Comparison of ENCODE assay signal across 18 cellular contexts in the genomic region with DNA sequence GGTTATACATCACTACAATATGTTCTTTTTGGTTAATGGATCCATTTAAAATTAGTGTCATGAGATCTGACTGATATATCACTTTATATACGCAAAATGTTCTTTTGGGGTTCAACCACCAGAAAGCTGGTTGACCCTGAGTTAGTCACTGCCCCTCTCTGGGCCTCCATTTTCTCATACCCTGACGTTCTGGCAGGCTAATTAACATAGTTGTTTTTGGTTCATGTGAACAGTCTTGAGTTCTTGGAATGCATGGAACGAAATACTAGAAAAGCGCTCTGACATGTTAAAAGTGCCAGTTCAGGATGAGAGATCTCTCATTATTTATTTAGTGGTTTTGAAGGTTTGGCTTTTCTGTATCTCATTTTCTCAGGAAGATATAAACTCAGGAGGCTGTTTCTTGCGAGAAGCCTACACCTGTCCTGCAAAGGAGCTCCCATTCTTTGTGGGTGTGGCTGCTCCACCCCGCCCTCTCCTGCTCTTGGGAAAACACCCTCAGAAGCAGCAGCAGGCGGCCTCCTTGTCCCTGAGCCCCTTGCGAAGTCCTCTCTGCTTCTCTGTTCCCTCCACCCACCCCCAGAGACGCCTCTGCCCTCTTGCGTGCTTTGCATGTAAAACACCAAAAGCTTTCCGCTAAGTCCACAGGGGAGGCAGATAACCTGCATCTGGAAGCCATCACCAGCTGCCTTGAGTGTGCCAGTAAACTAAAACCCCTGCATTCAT.
DNase-seq lines count a peak whose midpoint lies in the region; ATAC-seq, FAIRE-seq and TF ChIP-seq lines count a peak whose summit lies in the region.
"Had no signal": no experiment of that assay in that cellular context is flagged by ENCODE, and none has a peak within 500 bp of the region (broad histone marks: within the 10 kb centered on the region; RNA-seq: fewer than 3 reads in every experiment).

No MANE protein-coding gene starts in this region.

- TF ChIP-seq CTCF in D721Med (IDR thresholded peaks at IDR 0.05; ENCODE audit: insufficient read depth, missing control alignments) = peak; percentile 17
- TF ChIP-seq CTCF in HEK293 (tag by site-specific recombination; IDR thresholded peaks at IDR 0.05) = peak; percentile 71
- no peak for TF ChIP-seq CTCF in osteocyte (IDR thresholded peaks at IDR 0.05)

- no peaks in the 10 kb centered on the region for H3K9me3 ChIP-seq in HEK293 (ENCODE audit: control insufficient read depth, insufficient read depth, low read depth, low read length)
- H3K9me3 ChIP-seq: suprapubic skin had no signal

- H3K4me1 Mint-ChIP-seq in osteocyte (ENCODE audit: unreplicated experiment) = peaks cover 22% of the 10 kb centered on the region
- H3K4me1 Mint-ChIP-seq: activated naive CD8-positive, alpha-beta T cell treated with anti-CD3 and anti-CD28 coated beads for 36 hours had no signal

- no peak for FAIRE-seq in D721Med (lab: Jason Lieb, UNC)
- FAIRE-seq: bronchial epithelial cell had no signal

- CTCF ChIA-PET in HEK293 (lab: Yijun Ruan, JAX) = interaction anchor here (0.7 to 2.2 kb wide), 2 partner anchors 11 to 175 kb away, joined by 5 to 7 read pairs; no protein-coding TSS in a partner anchor

- no peaks in the 10 kb centered on the region for H3K27me3 Mint-ChIP-seq in osteocyte (ENCODE audit: unreplicated experiment)

- H3K36me3 ChIP-seq in HEK293 (ENCODE audit: control insufficient read depth in 2 of 2, insufficient read depth in 1 of 2, low read length in 2 of 2) = no peaks in the 10 kb centered on the region
- H3K36me3 ChIP-seq: suprapubic skin had no signal

- no peaks in the 10 kb centered on the region for H3K36me3 Mint-ChIP-seq in osteocyte (ENCODE audit: unreplicated experiment)
- H3K36me3 Mint-ChIP-seq: activated naive CD8-positive, alpha-beta T cell treated with anti-CD3 and anti-CD28 coated beads for 36 hours had no signal

- no peaks in the 10 kb centered on the region for H3K9me3 Mint-ChIP-seq in osteocyte (ENCODE audit: unreplicated experiment)
- H3K9me3 Mint-ChIP-seq: activated CD4-positive, alpha-beta T cell treated with anti-CD3 and anti-CD28 coated beads, Interleukin-2, amount 10 ng/mL, durations not matched to agents 7 days and 5 days; activated naive CD8-positive, alpha-beta T cell treated with anti-CD3 and anti-CD28 coated beads for 36 hours; activated T-cell treated with anti-CD3 and anti-CD28 coated beads, Interleukin-2, amount 50 U/mL, for 4 hours had no signal

- POLR2A ChIA-PET in HEK293 (lab: Yijun Ruan, JAX) = no interaction called here

- H3K27ac Mint-ChIP-seq in osteocyte (ENCODE audit: unreplicated experiment) = no peak overlapping the region
- H3K27ac Mint-ChIP-seq: activated CD4-positive, alpha-beta T cell treated with anti-CD3 and anti-CD28 coated beads, Interleukin-2, amount 10 ng/mL, durations not matched to agents 7 days and 5 days; activated naive CD8-positive, alpha-beta T cell treated with anti-CD3 and anti-CD28 coated beads for 36 hours had no signal

- no peak overlapping the region for H3K4me3 Mint-ChIP-seq in osteocyte (ENCODE audit: unreplicated experiment)
- H3K4me3 Mint-ChIP-seq: activated CD4-positive, alpha-beta T cell treated with anti-CD3 and anti-CD28 coated beads, Interleukin-2, amount 10 ng/mL, durations not matched to agents 7 days and 5 days; activated naive CD8-positive, alpha-beta T cell treated with anti-CD3 and anti-CD28 coated beads for 36 hours; activated T-cell treated with anti-CD3 and anti-CD28 coated beads, Interleukin-2, amount 50 U/mL, for 4 hours had no signal

- no peak for ATAC-seq in HG03039 (IDR thresholded peaks at IDR 0.05; ENCODE audit: unreplicated experiment)
- ATAC-seq: activated T-cell treated with anti-CD3 and anti-CD28 coated beads, Interleukin-2, amount 50 U/mL, for 4 hours; left ventricle myocardium superior had no signal

- DNase-seq in D721Med (ENCODE audit: insufficient read length, low spot score) = no peak
- DNase-seq in astrocyte of the hippocampus (ENCODE audit: low read depth, low spot score) = peak; percentile 26
- peak; percentile 47 for DNase-seq in kidney glomerular epithelial cell (lab: John Stamatoyannopoulos, UW)
- no peak for DNase-seq in activated CD8-positive, alpha-beta memory T cell treated with anti-CD3 and anti-CD28 coated beads, Interleukin-2, amount 50 U/mL, for 4 hours
- DNase-seq in activated CD8-positive, alpha-beta memory T cell treated with anti-CD3 and anti-CD28 coated beads, Interleukin-2, amount 50 U/mL, for 48 hours = no peak
- no peak for DNase-seq in osteocyte (ENCODE audit: extremely low spot score, unreplicated experiment)
- DNase-seq: activated CD4-positive, alpha-beta T cell treated with anti-CD3 and anti-CD28 coated beads, Interleukin-2, amount 10 ng/mL, durations not matched to agents 7 days and 5 days; activated naive CD8-positive, alpha-beta T cell treated with anti-CD3 and anti-CD28 coated beads for 36 hours; activated T-cell treated with anti-CD3 and anti-CD28 coated beads, Interleukin-2, amount 50 U/mL, for 4 hours; hypothalamus; left ventricle myocardium superior; NCI-H146; stimulated activated CD4-positive, alpha-beta T cell treated with anti-CD3 and anti-CD28 coated beads, Interleukin-4, amount 100 ng/mL, for 4 hours had no signal

- H3K4me3 ChIP-seq in HEK293 (ENCODE audit: low read depth, low read length) = no peak overlapping the region
- H3K4me3 ChIP-seq: SK-N-MC, suprapubic skin had no signal

- peaks cover 21% of the 10 kb centered on the region for H3K4me1 ChIP-seq in HEK293 (ENCODE audit: control insufficient read depth, insufficient read depth, low read length)

- H3K27ac ChIP-seq in HEK293 (ENCODE audit: extremely low read depth, low read depth, low read length) = peak overlapping the region; percentile 28; the same call in 1 of the 2 replicates
- H3K27ac ChIP-seq: SK-N-MC, suprapubic skin had no signal

TF ChIP-seq in HEK293, 187 proteins besides CTCF, POLR2A, EP300 and RAD21 (continues in another document):
- TF ChIP-seq, protein P1, sequence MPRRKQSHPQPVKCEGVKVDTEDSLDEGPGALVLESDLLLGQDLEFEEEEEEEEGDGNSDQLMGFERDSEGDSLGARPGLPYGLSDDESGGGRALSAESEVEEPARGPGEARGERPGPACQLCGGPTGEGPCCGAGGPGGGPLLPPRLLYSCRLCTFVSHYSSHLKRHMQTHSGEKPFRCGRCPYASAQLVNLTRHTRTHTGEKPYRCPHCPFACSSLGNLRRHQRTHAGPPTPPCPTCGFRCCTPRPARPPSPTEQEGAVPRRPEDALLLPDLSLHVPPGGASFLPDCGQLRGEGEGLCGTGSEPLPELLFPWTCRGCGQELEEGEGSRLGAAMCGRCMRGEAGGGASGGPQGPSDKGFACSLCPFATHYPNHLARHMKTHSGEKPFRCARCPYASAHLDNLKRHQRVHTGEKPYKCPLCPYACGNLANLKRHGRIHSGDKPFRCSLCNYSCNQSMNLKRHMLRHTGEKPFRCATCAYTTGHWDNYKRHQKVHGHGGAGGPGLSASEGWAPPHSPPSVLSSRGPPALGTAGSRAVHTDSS (tag by site-specific recombination; IDR thresholded peaks at IDR 0.05) = no peak
- TF ChIP-seq ZBTB8A (tag by site-specific recombination; IDR thresholded peaks at IDR 0.05) (no peak; the same call in 1 of the 2 replicates), ZNF112 (tag by site-specific recombination; IDR thresholded peaks at IDR 0.05) (no peak), ZNF624 (tag by site-specific recombination; IDR thresholded peaks at IDR 0.05) (no peak), ZNF530 (tag by site-specific recombination; IDR thresholded peaks at IDR 0.05; ENCODE audit: low read depth) (no peak), ZNF555 (tag by site-specific recombination; conservative IDR thresholded peaks at IDR 0.05) (no peak), ZNF510 (tag by site-specific recombination; IDR thresholded peaks at IDR 0.05; ENCODE audit: insufficient replicate concordance) (no peak), SCRT2 (tag by site-specific recombination; IDR thresholded peaks at IDR 0.05) (no peak), ZNF707 (tag by site-specific recombination; IDR thresholded peaks at IDR 0.05) (no peak), SCRT1 (tag by site-specific recombination; IDR thresholded peaks at IDR 0.05; ENCODE audit: borderline replicate concordance) (no peak), ZNF629 (tag by site-specific recombination; IDR thresholded peaks at IDR 0.05) (no peak), SP3 (tag by site-specific recombination; IDR thresholded peaks at IDR 0.05) (no peak), ZNF146 (tag by site-specific recombination; IDR thresholded peaks at IDR 0.05) (no peak), ZNF585B (tag by site-specific recombination; IDR thresholded peaks at IDR 0.05) (no peak), HOXC10 (CRISPR knock-in tag; IDR thresholded peaks at IDR 0.05) (no peak), ZNF571 (tag by site-specific recombination; IDR thresholded peaks at IDR 0.05) (no peak), ZNF16 (tag by site-specific recombination; IDR thresholded peaks at IDR 0.05; ENCODE audit: low read depth) (no peak), ZNF621 (tag by site-specific recombination; IDR thresholded peaks at IDR 0.05) (no peak), ZNF302 (tag by site-specific recombination; IDR thresholded peaks at IDR 0.05; ENCODE audit: low read depth) (no peak)
- TF ChIP-seq, protein P2, sequence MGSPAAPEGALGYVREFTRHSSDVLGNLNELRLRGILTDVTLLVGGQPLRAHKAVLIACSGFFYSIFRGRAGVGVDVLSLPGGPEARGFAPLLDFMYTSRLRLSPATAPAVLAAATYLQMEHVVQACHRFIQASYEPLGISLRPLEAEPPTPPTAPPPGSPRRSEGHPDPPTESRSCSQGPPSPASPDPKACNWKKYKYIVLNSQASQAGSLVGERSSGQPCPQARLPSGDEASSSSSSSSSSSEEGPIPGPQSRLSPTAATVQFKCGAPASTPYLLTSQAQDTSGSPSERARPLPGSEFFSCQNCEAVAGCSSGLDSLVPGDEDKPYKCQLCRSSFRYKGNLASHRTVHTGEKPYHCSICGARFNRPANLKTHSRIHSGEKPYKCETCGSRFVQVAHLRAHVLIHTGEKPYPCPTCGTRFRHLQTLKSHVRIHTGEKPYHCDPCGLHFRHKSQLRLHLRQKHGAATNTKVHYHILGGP (tag by site-specific recombination; IDR thresholded peaks at IDR 0.05) = 0 out of 2 replicates have a peak, but pooled peaks have one; percentile 15
- TF ChIP-seq, protein P3, sequence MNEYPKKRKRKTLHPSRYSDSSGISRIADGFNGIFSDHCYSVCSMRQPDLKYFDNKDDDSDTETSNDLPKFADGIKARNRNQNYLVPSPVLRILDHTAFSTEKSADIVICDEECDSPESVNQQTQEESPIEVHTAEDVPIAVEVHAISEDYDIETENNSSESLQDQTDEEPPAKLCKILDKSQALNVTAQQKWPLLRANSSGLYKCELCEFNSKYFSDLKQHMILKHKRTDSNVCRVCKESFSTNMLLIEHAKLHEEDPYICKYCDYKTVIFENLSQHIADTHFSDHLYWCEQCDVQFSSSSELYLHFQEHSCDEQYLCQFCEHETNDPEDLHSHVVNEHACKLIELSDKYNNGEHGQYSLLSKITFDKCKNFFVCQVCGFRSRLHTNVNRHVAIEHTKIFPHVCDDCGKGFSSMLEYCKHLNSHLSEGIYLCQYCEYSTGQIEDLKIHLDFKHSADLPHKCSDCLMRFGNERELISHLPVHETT (tag by site-specific recombination; IDR thresholded peaks at IDR 0.05) = no peak

Comparison
In these comparisons a context has a peak if more than half of its experiments do, and no peak if none do; other contexts are left out.
1. DNase-seq: peak in astrocyte of the hippocampus (single experiment) and kidney glomerular epithelial cell (single experiment); none in D721Med (single experiment), activated CD8-positive, alpha-beta memory T cell treated with anti-CD3 and anti-CD28 coated beads, Interleukin-2, amount 50 U/mL, for 4 hours (single experiment), activated CD8-positive, alpha-beta memory T cell treated with anti-CD3 and anti-CD28 coated beads, Interleukin-2, amount 50 U/mL, for 48 hours (single experiment) and osteocyte (single experiment).